ENCODE assay signal across 8 cellular contexts in the genomic region with DNA sequence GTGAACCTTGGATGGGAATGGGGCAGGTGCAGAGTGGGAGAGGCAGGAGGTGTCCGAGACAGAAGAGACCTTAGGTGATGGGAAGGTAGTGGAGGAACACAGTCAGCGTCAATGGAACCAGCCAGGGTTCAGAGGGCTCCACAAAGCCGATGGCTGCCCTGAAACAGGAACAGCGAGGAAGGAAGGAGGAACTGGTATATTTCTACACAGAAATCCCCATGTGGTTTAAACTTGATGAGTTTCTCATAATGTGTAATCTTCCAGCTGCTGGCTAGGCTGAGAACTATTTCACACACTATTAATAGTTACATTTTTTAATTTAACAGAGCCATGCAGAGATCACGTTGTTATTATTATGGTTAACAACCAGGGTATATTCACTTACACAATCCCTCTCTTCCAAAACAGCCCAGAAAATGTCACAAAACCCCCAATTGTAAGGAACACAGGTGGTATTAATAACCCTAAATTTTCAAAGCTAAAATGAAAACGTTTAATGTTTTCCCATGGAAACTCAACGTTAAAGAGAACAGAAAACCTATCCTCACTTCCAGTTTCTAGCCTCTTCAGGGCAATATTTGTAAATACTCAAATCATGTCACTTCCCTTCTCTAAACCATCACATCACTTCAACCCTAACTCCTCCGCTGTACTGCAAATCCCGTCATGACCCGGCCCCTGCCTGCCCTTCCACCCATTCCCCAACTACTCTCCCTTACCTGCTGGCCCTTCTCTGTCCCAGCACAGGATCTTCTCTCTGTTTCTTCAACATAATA.
DNase-seq lines count a peak whose midpoint lies in the region; ATAC-seq and TF ChIP-seq lines count a peak whose summit lies in the region.

No MANE protein-coding gene starts in this region.

- TF ChIP-seq CTCF in AG04450 (IDR thresholded peaks at IDR 0.05; ENCODE audit: low read depth, low read length) (no peak), omental fat pad (IDR thresholded peaks at IDR 0.05) (no peak)

- POLR2A ChIA-PET in AG04450 (lab: Yijun Ruan, JAX), result interaction anchor here (0.6 kb wide), 1 partner anchor 64 kb away, joined by 5 read pairs; no protein-coding TSS in a partner anchor

- ATAC-seq in GM19351 (IDR thresholded peaks at IDR 0.05; ENCODE audit: unreplicated experiment) (peak; percentile 42), Right ventricle myocardium inferior (peak; percentile 62), omental fat pad (ENCODE audit: low FRiP score) (no peak)

- CTCF ChIA-PET in AG04450 (lab: Charles Lee), result no interaction called here

- H3K4me3 ChIP-seq in AG04450 (ENCODE audit: low read depth, low read length), result no peak overlapping the region
- H3K4me3 ChIP-seq in subcutaneous abdominal adipose tissue (ENCODE audit: low read depth in 1 of 5, low read length in 5 of 5), result peak overlapping the region in 2 of 5 donors; percentile 9 to 44

- intact Hi-C loops in Right ventricle myocardium inferior (cut with DNase I), result loop anchor here (2.0 kb wide), 1 partner anchor 25 kb away; no protein-coding TSS in a partner anchor

- H3K27ac ChIP-seq in AG04450 (ENCODE audit: low read depth, low read length), result peak overlapping the region; percentile 31
- peak overlapping the region; percentile 88 for H3K27ac ChIP-seq in subcutaneous abdominal adipose tissue (ENCODE audit: low read depth, low read length)

- H3K27me3 ChIP-seq in AG04450 (ENCODE audit: control insufficient read depth, insufficient read depth, low read length) (no peaks in the 10 kb centered on the region), subcutaneous abdominal adipose tissue (ENCODE audit: control insufficient read depth in 5 of 5, insufficient read depth in 4 of 5, low read length in 5 of 5) (no peaks in the 10 kb centered on the region)

- peaks cover 37 to 72% (median 64%) of the 10 kb centered on the region in 5 donors for H3K4me1 ChIP-seq in subcutaneous abdominal adipose tissue (ENCODE audit: control insufficient read depth in 5 of 5, insufficient read depth in 5 of 5, low read length in 5 of 5)

- no peak overlapping the region for H3K9ac ChIP-seq in subcutaneous abdominal adipose tissue (ENCODE audit: low read length in 5 of 5)

- no peaks in the 10 kb centered on the region for H3K36me3 ChIP-seq in subcutaneous abdominal adipose tissue (ENCODE audit: control insufficient read depth in 5 of 5, insufficient read depth in 5 of 5, low read length in 5 of 5)

- H3K9me3 ChIP-seq in AG04450 (ENCODE audit: control insufficient read depth, insufficient read depth, low read length) (no peaks in the 10 kb centered on the region), subcutaneous abdominal adipose tissue (ENCODE audit: control insufficient read depth in 5 of 5, low read length in 5 of 5) (no peaks in the 10 kb centered on the region)

- no peak for DNase-seq in AG04450 (ENCODE audit: low read depth, low spot score)
- DNase-seq in NOMO-1 treated with DMSO at 0.1 percent for 48 hours (lab: John Stamatoyannopoulos, UW; ENCODE audit: unreplicated experiment), result peak; percentile 82
- no peak for DNase-seq in Right ventricle myocardium inferior (ENCODE audit: missing footprints)
- no peak for DNase-seq in nucleus accumbens (lab: John Stamatoyannopoulos, UW)
- DNase-seq in omental fat pad (ENCODE audit: low spot score), result no peak
- DNase-seq in NCI-H446 treated with DMSO at 0.1 percent for 48 hours (lab: John Stamatoyannopoulos, UW), result no peak
